ENCODE assay signal across 2 cellular contexts in genomic region chr2:137968477-137969417, GRCh38.
TF ChIP-seq lines count a peak whose summit lies in the region.

No MANE protein-coding gene starts in this region.

TF ChIP-seq in K562, 482 proteins besides CTCF, POLR2A, EP300 and RAD21:
- TF ChIP-seq KLF13 (tag; IDR thresholded peaks at IDR 0.05; ENCODE audit: borderline replicate concordance, low read depth): no peak
- TF ChIP-seq ATF7 (IDR thresholded peaks at IDR 0.05): 0 out of 2 replicates have a peak, but pooled peaks have one; percentile 20
- TF ChIP-seq ATF3 (IDR thresholded peaks at IDR 0.05): peak; percentile 89
- no peak for TF ChIP-seq ATF3 (CRISPR knock-in tag; conservative IDR thresholded peaks at IDR 0.05)
- no peak for TF ChIP-seq CTCFL (IDR thresholded peaks at IDR 0.05; ENCODE audit: borderline replicate concordance, insufficient read depth, low read depth, low read length, poor library complexity, severe bottlenecking)
- TF ChIP-seq CEBPB (tag; IDR thresholded peaks at IDR 0.05): peak; percentile 72
- no peak for TF ChIP-seq CBFA2T2 (conservative IDR thresholded peaks at IDR 0.05)
- 0 out of 2 replicates have a peak, but pooled peaks have one; percentile 26 for TF ChIP-seq CEBPG (CRISPR knock-in tag; IDR thresholded peaks at IDR 0.05)
- peak; percentile 87 to 89 for TF ChIP-seq CEBPG (tag; conservative IDR thresholded peaks at IDR 0.05 in 1 of 2, IDR thresholded peaks at IDR 0.05 in 1 of 2)
- TF ChIP-seq L3MBTL2 (IDR thresholded peaks at IDR 0.05): peak; percentile 22; the same call in 1 of the 2 replicates

TF ChIP-seq in HepG2, 621 proteins besides CTCF, POLR2A, EP300 and RAD21 (continues in another document):
- TF ChIP-seq ZGPAT (CRISPR knock-in tag; IDR thresholded peaks at IDR 0.05): peak; percentile 71; the same call in 1 of the 2 replicates
- TF ChIP-seq GABPB1 (CRISPR knock-in tag; IDR thresholded peaks at IDR 0.05): 0 out of 2 replicates have a peak, but pooled peaks have one; percentile 16
- no peak for TF ChIP-seq MLXIP (CRISPR knock-in tag; IDR thresholded peaks at IDR 0.05; ENCODE audit: borderline replicate concordance)
- TF ChIP-seq ARID4A (CRISPR knock-in tag; IDR thresholded peaks at IDR 0.05; ENCODE audit: borderline replicate concordance): peak; percentile 35; the same call in 1 of the 2 replicates
- TF ChIP-seq SIN3A (IDR thresholded peaks at IDR 0.05; ENCODE audit: borderline replicate concordance, low read depth, low read length): 0 out of 2 replicates have a peak, but pooled peaks have one; percentile 54
- TF ChIP-seq NR2F1 (CRISPR knock-in tag; IDR thresholded peaks at IDR 0.05): 0 out of 4 replicates have a peak, but pooled peaks of 1 of the 2 experiments have one; percentile 12
- peak; percentile 82; the same call in 1 of the 2 replicates for TF ChIP-seq RXRB (CRISPR knock-in tag; IDR thresholded peaks at IDR 0.05; ENCODE audit: borderline replicate concordance)
- peak; percentile 79 for TF ChIP-seq SOX5 (CRISPR knock-in tag; IDR thresholded peaks at IDR 0.05; ENCODE audit: borderline replicate concordance)
- TF ChIP-seq IKZF5 (CRISPR knock-in tag; IDR thresholded peaks at IDR 0.05): peak; percentile 50; the same call in 1 of the 2 replicates
- TF ChIP-seq STAT5B (CRISPR knock-in tag; IDR thresholded peaks at IDR 0.05): no peak
- TF ChIP-seq TGIF2 (CRISPR knock-in tag; IDR thresholded peaks at IDR 0.05): peak; percentile 67
- TF ChIP-seq ZMYM4 (CRISPR knock-in tag; IDR thresholded peaks at IDR 0.05): peak; percentile 50; the same call in 1 of the 2 replicates
- no peak for TF ChIP-seq TRIM24 (CRISPR knock-in tag; IDR thresholded peaks at IDR 0.05)
- 0 out of 2 replicates have a peak, but pooled peaks have one; percentile 26 for TF ChIP-seq ZBTB3 (CRISPR knock-in tag; IDR thresholded peaks at IDR 0.05; ENCODE audit: borderline replicate concordance, low read depth)
- TF ChIP-seq HDAC2 (CRISPR knock-in tag; IDR thresholded peaks at IDR 0.05): peak; percentile 72
- peak; percentile 75 for TF ChIP-seq THAP11 (CRISPR knock-in tag; IDR thresholded peaks at IDR 0.05)
- TF ChIP-seq ZMYM3 (CRISPR knock-in tag; IDR thresholded peaks at IDR 0.05): no peak
- no peak for TF ChIP-seq SMAD1 (CRISPR knock-in tag; IDR thresholded peaks at IDR 0.05; ENCODE audit: borderline replicate concordance, low read depth)
- TF ChIP-seq ZNF574 (CRISPR knock-in tag; IDR thresholded peaks at IDR 0.05): no peak
- TF ChIP-seq DMAP1 (CRISPR knock-in tag; IDR thresholded peaks at IDR 0.05): no peak
- no peak for TF ChIP-seq U2AF2 (IDR thresholded peaks at IDR 0.05; ENCODE audit: low read depth, low read length)
- TF ChIP-seq DRAP1 (CRISPR knock-in tag; IDR thresholded peaks at IDR 0.05): peak; percentile 90
- TF ChIP-seq MAFG (CRISPR knock-in tag; IDR thresholded peaks at IDR 0.05): 0 out of 2 replicates have a peak, but pooled peaks have one; percentile 41
- peak; percentile 7; the same call in 1 of the 2 replicates for TF ChIP-seq ATF1 (CRISPR knock-in tag; IDR thresholded peaks at IDR 0.05)
- 0 out of 2 replicates have a peak, but pooled peaks have one; percentile 23 for TF ChIP-seq ZNF607 (CRISPR knock-in tag; IDR thresholded peaks at IDR 0.05; ENCODE audit: borderline replicate concordance)
- TF ChIP-seq NFKB2 (CRISPR knock-in tag; IDR thresholded peaks at IDR 0.05; ENCODE audit: borderline replicate concordance): no peak
- peak; percentile 98 for TF ChIP-seq MED1 (CRISPR knock-in tag; IDR thresholded peaks at IDR 0.05)
- TF ChIP-seq FIP1L1 (IDR thresholded peaks at IDR 0.05; ENCODE audit: borderline replicate concordance, insufficient read depth, low read depth, low read length): no peak
- TF ChIP-seq ZBTB25 (CRISPR knock-in tag; IDR thresholded peaks at IDR 0.05): peak; percentile 69; the same call in 1 of the 2 replicates
- TF ChIP-seq MIXL1 (CRISPR knock-in tag; IDR thresholded peaks at IDR 0.05): no peak; the same call in 1 of the 2 replicates
- TF ChIP-seq KAT7 (CRISPR knock-in tag; IDR thresholded peaks at IDR 0.05; ENCODE audit: borderline replicate concordance): peak; percentile 67; the same call in 1 of the 2 replicates
- peak; percentile 67; the same call in 1 of the 2 replicates for TF ChIP-seq ZNF609 (CRISPR knock-in tag; IDR thresholded peaks at IDR 0.05; ENCODE audit: borderline replicate concordance)
- TF ChIP-seq CEBPG (CRISPR knock-in tag; IDR thresholded peaks at IDR 0.05): peak; percentile 65; the same call in 1 of the 2 replicates
- peak; percentile 51; the same call in 1 of the 2 replicates for TF ChIP-seq FOSL2 (CRISPR knock-in tag; IDR thresholded peaks at IDR 0.05)
